ENCODE assay signal across 8 cellular contexts in genomic region chr11:68459886-68460740, GRCh38. TPM values are rescaled to one million over a fixed set of nuclear protein-coding genes. Genes with fewer than 3 reads are reported as not detected.
A peak's percentile ranks its signal among the peaks of the same experiment; 100 is the strongest.
DNase-seq lines count a peak whose midpoint lies in the region; ATAC-seq and TF ChIP-seq lines count a peak whose summit lies in the region.

No MANE protein-coding gene starts in this region.

- no peaks in the 10 kb centered on the region for H3K27me3 ChIP-seq in liver (ENCODE audit: control insufficient read depth in 4 of 4, insufficient read depth in 4 of 4, low read length in 3 of 4)

- H3K9ac ChIP-seq in liver (ENCODE audit: low read depth in 1 of 2, low read length in 2 of 2) = peak overlapping the region in 1 of 2 donors; percentile 88

- no peaks in the 10 kb centered on the region for H3K9me3 ChIP-seq in liver (ENCODE audit: control insufficient read depth in 4 of 4, low read length in 3 of 4)

- peak overlapping the region; percentile 89 to 96 (median 92) for H3K4me3 ChIP-seq in liver (ENCODE audit: low read depth in 1 of 3, low read length in 3 of 3)

- DNase-seq in CD1c-positive myeloid dendritic cell (ENCODE audit: extremely low spot score) (peak; percentile 97), NCI-H774 (lab: John Stamatoyannopoulos, UW) (peak; percentile 99), dermis microvascular lymphatic vessel endothelial cell (ENCODE audit: low read depth in 2 of 2) (peak; percentile 99)
- peak; percentile 94 to 95 for DNase-seq in activated CD4-positive, alpha-beta T cell treated with anti-CD3 and anti-CD28 coated beads, Interleukin-2, amount 50 U/mL, for 48 hours
- peak; percentile 97 to 98 for DNase-seq in stimulated activated CD4-positive, alpha-beta T cell treated with anti-CD3 and anti-CD28 coated beads, Interleukin-2, amount 100 ng/mL, for 48 hours

- WGBS in liver = 3% methylated on average over 56 of the region's 56 CpGs

- peak; percentile 21 for TF ChIP-seq CTCF in liver (IDR thresholded peaks at IDR 0.05; ENCODE audit: low read depth, low read length, missing input control)

- TF ChIP-seq RAD21 in liver (IDR thresholded peaks at IDR 0.05) = no peak

- ATAC-seq in GM19452 (IDR thresholded peaks at IDR 0.05; ENCODE audit: unreplicated experiment) = peak; percentile 81
- ATAC-seq in HG03571 (IDR thresholded peaks at IDR 0.05; ENCODE audit: unreplicated experiment) = peak; percentile 70

- peaks cover 7 to 43% (median 32%) of the 10 kb centered on the region in 4 donors for H3K4me1 ChIP-seq in liver (ENCODE audit: control insufficient read depth in 4 of 4, insufficient read depth in 4 of 4, low read length in 3 of 4)

- peak overlapping the region; percentile 78 to 96 for H3K27ac ChIP-seq in liver (ENCODE audit: low read depth in 1 of 2, low read length in 2 of 2)

- H3K36me3 ChIP-seq in liver (ENCODE audit: control insufficient read depth in 4 of 4, insufficient read depth in 3 of 4, low read depth in 1 of 4, low read length in 3 of 4) = no peaks in the 10 kb centered on the region

TF ChIP-seq in liver, 16 proteins besides CTCF, POLR2A, EP300 and RAD21:
- TF ChIP-seq REST (IDR thresholded peaks at IDR 0.05) = no peak
- TF ChIP-seq YY1 (IDR thresholded peaks at IDR 0.05) = peak; percentile 95
- TF ChIP-seq, protein P1, sequence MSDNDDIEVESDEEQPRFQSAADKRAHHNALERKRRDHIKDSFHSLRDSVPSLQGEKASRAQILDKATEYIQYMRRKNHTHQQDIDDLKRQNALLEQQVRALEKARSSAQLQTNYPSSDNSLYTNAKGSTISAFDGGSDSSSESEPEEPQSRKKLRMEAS (IDR thresholded peaks at IDR 0.05) = peak; percentile 41
- no peak for TF ChIP-seq FOXA1 (IDR thresholded peaks at IDR 0.05)
- TF ChIP-seq SP1 (IDR thresholded peaks at IDR 0.05) = peak; percentile 84
- peak; percentile 58 for TF ChIP-seq NR2F2 (IDR thresholded peaks at IDR 0.05)
- TF ChIP-seq ZBTB33 (IDR thresholded peaks at IDR 0.05) = peak; percentile 60
- peak; percentile 43 for TF ChIP-seq TAF1 (conservative IDR thresholded peaks at IDR 0.05)
- peak; percentile 28 for TF ChIP-seq HNF4G (IDR thresholded peaks at IDR 0.05)
- TF ChIP-seq GABPA (IDR thresholded peaks at IDR 0.05 in 1 of 2, conservative IDR thresholded peaks at IDR 0.05 in 1 of 2) = peak; percentile 47 to 72
- peak; percentile 55 to 62 for TF ChIP-seq HNF4A (conservative IDR thresholded peaks at IDR 0.05)
- peak; percentile 93 to 97 for TF ChIP-seq RXRA (IDR thresholded peaks at IDR 0.05)
- TF ChIP-seq FOXA2 (IDR thresholded peaks at IDR 0.05) = peak; percentile 32
- TF ChIP-seq JUND (IDR thresholded peaks at IDR 0.05) = peak; percentile 46 to 63
- TF ChIP-seq EGR1 (IDR thresholded peaks at IDR 0.05; ENCODE audit: low read depth in 2 of 2) = peak; percentile 78 to 82
- TF ChIP-seq, protein P2, sequence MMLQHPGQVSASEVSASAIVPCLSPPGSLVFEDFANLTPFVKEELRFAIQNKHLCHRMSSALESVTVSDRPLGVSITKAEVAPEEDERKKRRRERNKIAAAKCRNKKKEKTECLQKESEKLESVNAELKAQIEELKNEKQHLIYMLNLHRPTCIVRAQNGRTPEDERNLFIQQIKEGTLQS (IDR thresholded peaks at IDR 0.05) = peak; percentile 99

RNA-seq across cellular contexts. Expression of gene PPP6R3, which starts 0.4 kb away (rescaled TPM):
- total RNA-seq in dermis microvascular lymphatic vessel endothelial cell (115 and 118 TPM in 2 replicates), liver (100 to 1,000 TPM in 1 of 2 donors, 10 to 100 TPM in 1; 84.6 to 101 TPM)
- polyA plus RNA-seq in liver = 10 to 100 TPM; 12.3 to 31.5 TPM

Comparison
In these comparisons a context has a peak if more than half of its experiments do, and no peak if none do; other contexts are left out.
1. Peak in every context shown above with its lines: DNase-seq, ATAC-seq, H3K4me3 ChIP-seq and H3K27ac ChIP-seq.